Comparison of ENCODE assay signal across 21 cellular contexts in the genomic region with DNA sequence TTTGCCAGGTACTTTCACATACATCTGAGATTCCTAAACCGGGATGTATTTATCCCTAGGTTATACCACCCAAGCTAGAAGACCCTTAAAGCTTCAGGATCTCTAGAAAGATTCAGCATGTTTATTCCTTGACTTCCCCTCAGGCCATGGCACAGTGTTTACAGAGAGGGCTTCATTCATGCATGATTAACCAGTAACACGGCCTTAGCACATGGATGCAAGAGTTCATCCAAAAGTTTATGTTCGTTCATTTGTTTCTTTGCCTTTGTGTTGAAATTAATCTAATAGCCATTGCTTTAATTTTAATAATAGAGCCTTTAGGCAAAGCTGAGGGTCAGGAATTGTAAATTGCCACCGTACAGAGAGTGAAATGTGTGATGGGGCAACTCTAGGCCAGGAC. TPM values are rescaled to one million over a fixed set of nuclear protein-coding genes. Genes with fewer than 3 reads are reported as not detected.
"Had no signal": no experiment of that assay in that cellular context is flagged by ENCODE, and none has a peak within 500 bp of the region (broad histone marks: within the 10 kb centered on the region; RNA-seq: fewer than 3 reads in every experiment).

No MANE protein-coding gene starts in this region.

- H3K27me3 ChIP-seq: brain microvascular endothelial cell, esophagus squamous epithelium, gastrocnemius medialis, neural progenitor cell had no signal

- H2AFZ ChIP-seq: neural progenitor cell had no signal

- DNase-seq: activated CD4-positive, alpha-beta T cell treated with anti-CD3 and anti-CD28 coated beads, Interleukin-2, amount 50 U/mL, for 1 hour; activated CD4-positive, CD25-positive, alpha-beta regulatory T cell treated with anti-CD3 and anti-CD28 coated beads, Interleukin-2, amount 50 U/mL, for 72 hours; activated CD8-positive, alpha-beta T cell treated with anti-CD3 and anti-CD28 coated beads, Interleukin-2, amount 10 ng/mL, durations not matched to agents 7 days and 5 days; activated gamma-delta T cell treated with Interleukin-2 at 50 U/mL for 16 hours; aorta; brain microvascular endothelial cell; central memory CD4-positive, alpha-beta T cell; effector memory CD4-positive, alpha-beta T cell; esophagus squamous epithelium; gastrocnemius medialis; hippocampal formation; naive thymus-derived CD8-positive, alpha-beta T cell; right cardiac atrium; stimulated activated CD4-positive, alpha-beta T cell treated with anti-CD3 and anti-CD28 coated beads, Interleukin-1b, Interleukin-23, amount 100 ng/mL, for 48 hours; T-cell; trophoblast cell; WERI-Rb-1 had no signal

- H3K9me3 ChIP-seq: esophagus squamous epithelium, gastrocnemius medialis, prostate gland had no signal

- H3K4me3 ChIP-seq: esophagus squamous epithelium, gastrocnemius medialis, neural progenitor cell, prostate gland had no signal

- FAIRE-seq: TTC549 had no signal

- ATAC-seq: activated CD8-positive, alpha-beta T cell treated with anti-CD3 and anti-CD28 coated beads, Interleukin-2, amount 10 ng/mL, durations not matched to agents 7 days and 5 days; naive thymus-derived CD8-positive, alpha-beta T cell; T-cell had no signal

- H3K4me1 ChIP-seq: neural progenitor cell, prostate gland had no signal

- H3K4me2 ChIP-seq: neural progenitor cell had no signal

- H3K9ac ChIP-seq: neural progenitor cell had no signal

- H3K27ac ChIP-seq: brain microvascular endothelial cell, neural progenitor cell, prostate gland, WERI-Rb-1 had no signal

- H3K36me3 ChIP-seq: neural progenitor cell, prostate gland, WERI-Rb-1 had no signal

RNA-seq across cellular contexts. Expression of gene TMEM100, which starts 41.9 kb away (rescaled TPM):
- total RNA-seq: activated CD8-positive, alpha-beta T cell treated with anti-CD3 and anti-CD28 coated beads, Interleukin-2, amount 10 ng/mL, durations not matched to agents 7 days and 5 days; activated T-helper 1 cell treated with anti-CD3 and anti-CD28 coated beads, Interleukin-12 subunit alpha, Interleukin-12 subunit beta, Interleukin-2, Interleukin-4 antibody, amounts not matched to agents 30 ng/mL and 10 ng/mL and 1 ng/mL, durations not matched to agents 14 hours and 24 hours and 36 hours; naive thymus-derived CD8-positive, alpha-beta T cell had no signal
- polyA plus RNA-seq: naive thymus-derived CD8-positive, alpha-beta T cell had no signal
